In genomic region chr13:50366488-50367174, GRCh38 we compare ENCODE assay signal across 9 cellular contexts.
A peak's percentile ranks its signal among the peaks of the same experiment; 100 is the strongest.
DNase-seq lines count a peak whose midpoint lies in the region; ATAC-seq and TF ChIP-seq lines count a peak whose summit lies in the region.
"Had no signal": no experiment of that assay in that cellular context is flagged by ENCODE, and none has a peak within 500 bp of the region (broad histone marks: within the 10 kb centered on the region; RNA-seq: fewer than 3 reads in every experiment).

No MANE protein-coding gene starts in this region.

- H3K4me3 ChIP-seq in body of pancreas (no peak overlapping the region), psoas muscle (no peak overlapping the region)
- H3K4me3 ChIP-seq: BLaER1 had no signal

- TF ChIP-seq CTCF in body of pancreas (IDR thresholded peaks at IDR 0.05): no peak
- no peak for TF ChIP-seq CTCF in psoas muscle (IDR thresholded peaks at IDR 0.05)

- peaks cover 0 to 7% of the 10 kb centered on the region in 2 donors for H3K27me3 ChIP-seq in body of pancreas
- H3K27me3 ChIP-seq in psoas muscle (ENCODE audit: insufficient read depth in 3 of 3, low read length in 2 of 3): no peaks in the 10 kb centered on the region
- H3K27me3 ChIP-seq: BLaER1 had no signal

- no peak for TF ChIP-seq POLR2A in body of pancreas (IDR thresholded peaks at IDR 0.05)

- intact Hi-C loops in body of pancreas (cut with DNase I): no loop called here
- intact Hi-C loops in psoas muscle (cut with DNase I): no loop called here

- H3K27ac ChIP-seq in body of pancreas: peak overlapping the region in 3 of 4 donors; percentile 63 to 80 (median 76)
- H3K27ac ChIP-seq in psoas muscle: no peak overlapping the region
- H3K27ac ChIP-seq: BLaER1 had no signal

- DNase-seq in NCI-H510A treated with DMSO at 0.1 percent for 48 hours (lab: John Stamatoyannopoulos, UW) (peak; percentile 37), NCI-H510A (lab: John Stamatoyannopoulos, UW) (no peak), NCI-H1092 (lab: John Stamatoyannopoulos, UW) (peak; percentile 47), body of pancreas (no peak), C1 segment of cervical spinal cord (lab: John Stamatoyannopoulos, UW) (no peak), psoas muscle (no peak), inferior parietal cortex (ENCODE audit: extremely low spot score) (no peak)

- ATAC-seq in GM21786 (IDR thresholded peaks at IDR 0.05; ENCODE audit: unreplicated experiment): peak; percentile 54
- ATAC-seq in body of pancreas: peak; percentile 2
- no peak for ATAC-seq in psoas muscle

- 57% methylated on average over 6 of the region's 6 CpGs for WGBS in body of pancreas, 2 donors
- WGBS in psoas muscle, 3 donors: 92 to 95% (median 92%) methylated on average over 6 of the region's 6 CpGs

- H3K36me3 ChIP-seq in body of pancreas (replicated peaks in 1 of 2; ENCODE audit: insufficient read depth in 1 of 2, low read depth in 2 of 2) (no peaks in the 10 kb centered on the region), psoas muscle (ENCODE audit: insufficient read depth in 1 of 2, low read depth in 1 of 2) (no peaks in the 10 kb centered on the region)
- H3K36me3 ChIP-seq: BLaER1 had no signal

- peaks cover 20% of the 10 kb centered on the region for H3K4me1 ChIP-seq in body of pancreas
- H3K4me1 ChIP-seq in psoas muscle: no peaks in the 10 kb centered on the region
- H3K4me1 ChIP-seq: BLaER1 had no signal

- H3K9me3 ChIP-seq in body of pancreas (no peaks in the 10 kb centered on the region), psoas muscle (no peaks in the 10 kb centered on the region)
- H3K9me3 ChIP-seq: BLaER1 had no signal

Comparison
In these comparisons a context has a peak if more than half of its experiments do, and no peak if none do; other contexts are left out.
1. DNase-seq: peak in NCI-H510A treated with DMSO at 0.1 percent for 48 hours (single experiment) and NCI-H1092 (single experiment); none in NCI-H510A (single experiment), body of pancreas (0 of 4), C1 segment of cervical spinal cord (0 of 14), psoas muscle (0 of 2) and inferior parietal cortex (single experiment).
2. ATAC-seq: peak in GM21786 (single experiment) and body of pancreas (single experiment); none in psoas muscle (0 of 4).